Comparison of ENCODE assay signal across 18 cellular contexts in the genomic region with DNA sequence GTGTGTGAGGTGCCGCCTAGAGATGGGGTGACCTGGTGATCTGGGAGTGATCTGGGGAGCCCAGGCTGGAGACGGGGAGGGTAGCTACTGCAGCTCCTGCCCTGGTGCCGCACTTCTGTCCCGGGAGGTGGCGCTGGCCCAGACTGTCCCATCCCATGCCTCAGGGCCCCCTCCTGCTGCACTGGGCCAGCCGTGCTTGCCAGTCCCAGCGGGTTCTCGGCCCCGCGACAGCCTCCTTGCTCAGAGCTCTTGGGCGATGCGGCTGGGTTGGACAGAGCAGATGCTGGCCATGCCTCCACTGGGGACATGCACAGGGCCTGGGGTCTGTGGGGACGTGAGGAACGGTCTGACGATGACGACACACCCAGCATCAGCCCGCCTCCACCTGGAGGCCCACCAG. TPM values are rescaled to one million over a fixed set of nuclear protein-coding genes. Genes with fewer than 3 reads are reported as not detected.
A peak's percentile ranks its signal among the peaks of the same experiment; 100 is the strongest.
DNase-seq lines count a peak whose midpoint lies in the region; ATAC-seq and TF ChIP-seq lines count a peak whose summit lies in the region.
"Had no signal": no experiment of that assay in that cellular context is flagged by ENCODE, and none has a peak within 500 bp of the region (broad histone marks: within the 10 kb centered on the region; RNA-seq: fewer than 3 reads in every experiment).

No MANE protein-coding gene starts in this region.

- no peaks in the 10 kb centered on the region for H3K4me1 ChIP-seq in GM23338 (ENCODE audit: insufficient read depth)

- CTCF ChIA-PET in RWPE1 (lab: Yijun Ruan, JAX) = interaction anchor here (0.7 kb wide), 1 partner anchor 788 kb away, joined by 3 read pairs; no protein-coding TSS in a partner anchor
- CTCF ChIA-PET in WTC11 (lab: Charles Lee) = interaction anchor here (0.6 to 2.7 kb wide), 3 partner anchors 16 to 79 kb away, joined by 3 to 9 read pairs (median 3); no protein-coding TSS in a partner anchor

- peaks cover 8% of the 10 kb centered on the region for H3K4me1 Mint-ChIP-seq in GM23338
- H3K4me1 Mint-ChIP-seq in WTC11 = peaks cover 5% of the 10 kb centered on the region

- H3K4me3 ChIP-seq in GM23338 = no peak overlapping the region
- H3K4me3 ChIP-seq: BLaER1 treated with 17β-estradiol and CSF1 and Interleukin-3, amounts not matched to agents 10 nM and 100 nM; GM12878 had no signal

- DNase-seq in GM23338 (ENCODE audit: low spot score) = no peak
- DNase-seq in RWPE1 (ENCODE audit: low spot score) = no peak
- DNase-seq in WTC11 (ENCODE audit: low spot score) = no peak
- peak; percentile 55 for DNase-seq in islet precursor cell
- no peak for DNase-seq in CD1c-positive myeloid dendritic cell (ENCODE audit: extremely low spot score)
- DNase-seq in NCI-H1694 (lab: John Stamatoyannopoulos, UW) = no peak
- DNase-seq in stimulated activated CD4-positive, alpha-beta T cell treated with anti-CD3 and anti-CD28 coated beads, Interleukin-1b, Interleukin-23, amount 100 ng/mL, for 48 hours = no peak
- DNase-seq: ACHN; Calu3; CD4-positive, alpha-beta T cell; DMS 273 treated with DMSO at 0.1 percent for 48 hours had no signal

- H3K27me3 Mint-ChIP-seq in GM23338 (ENCODE audit: insufficient read depth, low read depth, poor library complexity) (peaks cover 6% of the 10 kb centered on the region), WTC11 (ENCODE audit: low read depth) (no peaks in the 10 kb centered on the region)
- H3K27me3 Mint-ChIP-seq: CD4-positive, alpha-beta T cell had no signal

- H3K9me3 Mint-ChIP-seq in GM23338 (no peaks in the 10 kb centered on the region; the same call in 1 of the 3 replicates), WTC11 (no peaks in the 10 kb centered on the region)
- H3K9me3 Mint-ChIP-seq: CD4-positive, alpha-beta T cell had no signal

- H3F3A ChIP-seq in GM23338 (replicated peaks; ENCODE audit: low read depth) = 0 out of 2 replicates have a peak, but pooled peaks cover 4% of the 10 kb centered on the region

- H3K4me2 ChIP-seq in GM23338 = no peak overlapping the region
- H3K4me2 ChIP-seq: BLaER1 treated with 17β-estradiol and CSF1 and Interleukin-3, amounts not matched to agents 10 nM and 100 nM had no signal

- H3K27ac Mint-ChIP-seq in GM23338 = no peak overlapping the region
- H3K27ac Mint-ChIP-seq in WTC11 = no peak overlapping the region
- H3K27ac Mint-ChIP-seq: CD4-positive, alpha-beta T cell had no signal

- H3K79me2 ChIP-seq in GM23338 (replicated peaks; ENCODE audit: insufficient read depth) = no peaks in the 10 kb centered on the region

- H3K9me2 ChIP-seq in GM23338 (ENCODE audit: insufficient read depth) = no peaks in the 10 kb centered on the region

- no peak overlapping the region for H3K4me3 Mint-ChIP-seq in GM23338
- H3K4me3 Mint-ChIP-seq in WTC11 = no peak overlapping the region
- H3K4me3 Mint-ChIP-seq: CD4-positive, alpha-beta T cell had no signal

- H3K27ac ChIP-seq in GM23338 (ENCODE audit: low read depth) = no peak overlapping the region
- 0 out of 2 replicates have a peak overlapping the region, but pooled peaks have one; percentile 9 for H3K27ac ChIP-seq in RWPE1
- H3K27ac ChIP-seq: BLaER1 treated with 17β-estradiol and CSF1 and Interleukin-3, amounts not matched to agents 10 nM and 100 nM had no signal

- no peaks in the 10 kb centered on the region for H3K36me3 ChIP-seq in GM23338 (ENCODE audit: insufficient read depth)

- TF ChIP-seq CTCF in GM23338 (conservative IDR thresholded peaks at IDR 0.05; ENCODE audit: low read depth in 2 of 2) (peak in 1 of 2 experiments; percentile 35; a peak in 1 of 4 replicates), RWPE1 (conservative IDR thresholded peaks at IDR 0.05; ENCODE audit: low read depth) (no peak), WTC11 (IDR thresholded peaks at IDR 0.05) (no peak)

- no peaks in the 10 kb centered on the region for H3K27me3 ChIP-seq in GM23338 (ENCODE audit: insufficient read depth)
- H3K27me3 ChIP-seq: BLaER1 treated with 17β-estradiol and CSF1 and Interleukin-3, amounts not matched to agents 10 nM and 100 nM had no signal

- no peak overlapping the region for H2AFZ ChIP-seq in GM23338

- POLR2A ChIA-PET in RWPE1 (lab: Yijun Ruan, JAX; ENCODE audit: low non-redundant PET) = no interaction called here
- POLR2A ChIA-PET in WTC11 (lab: Charles Lee) = no interaction called here

- H3K36me3 Mint-ChIP-seq in GM23338 (ENCODE audit: low read depth) (peaks cover 9% of the 10 kb centered on the region), WTC11 (peaks cover 5% of the 10 kb centered on the region)

- no peaks in the 10 kb centered on the region; the same call in 1 of the 2 replicates for H4K20me1 ChIP-seq in GM23338 (replicated peaks; ENCODE audit: insufficient read depth)

- ATAC-seq in GM23338 (peak; percentile 17), WTC11 (peak; percentile 23; the same call in 1 of the 2 replicates), GM18867 (IDR thresholded peaks at IDR 0.05; ENCODE audit: unreplicated experiment) (no peak)
- ATAC-seq: GM12878 had no signal

TF ChIP-seq in GM23338, 12 proteins besides CTCF, POLR2A, EP300 and RAD21 (continues in another document):
- TF ChIP-seq STAT1 (IDR thresholded peaks at IDR 0.05; ENCODE audit: unreplicated experiment) (no peak), ZNF114 (CRISPR knock-in tag; IDR thresholded peaks at IDR 0.05) (no peak), NANOG (IDR thresholded peaks at IDR 0.05; ENCODE audit: borderline replicate concordance) (no peak), EZH2 (IDR thresholded peaks at IDR 0.05; ENCODE audit: low read depth, unreplicated experiment) (no peak), POLR2AphosphoS5 (IDR thresholded peaks at IDR 0.05; ENCODE audit: low read depth) (no peak)
- TF ChIP-seq, protein P1, sequence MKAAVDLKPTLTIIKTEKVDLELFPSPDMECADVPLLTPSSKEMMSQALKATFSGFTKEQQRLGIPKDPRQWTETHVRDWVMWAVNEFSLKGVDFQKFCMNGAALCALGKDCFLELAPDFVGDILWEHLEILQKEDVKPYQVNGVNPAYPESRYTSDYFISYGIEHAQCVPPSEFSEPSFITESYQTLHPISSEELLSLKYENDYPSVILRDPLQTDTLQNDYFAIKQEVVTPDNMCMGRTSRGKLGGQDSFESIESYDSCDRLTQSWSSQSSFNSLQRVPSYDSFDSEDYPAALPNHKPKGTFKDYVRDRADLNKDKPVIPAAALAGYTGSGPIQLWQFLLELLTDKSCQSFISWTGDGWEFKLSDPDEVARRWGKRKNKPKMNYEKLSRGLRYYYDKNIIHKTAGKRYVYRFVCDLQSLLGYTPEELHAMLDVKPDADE (IDR thresholded peaks at IDR 0.05) = no peak

TF ChIP-seq in WTC11, 78 proteins besides CTCF, POLR2A, EP300 and RAD21 (continues in another document):
- TF ChIP-seq, protein P2, sequence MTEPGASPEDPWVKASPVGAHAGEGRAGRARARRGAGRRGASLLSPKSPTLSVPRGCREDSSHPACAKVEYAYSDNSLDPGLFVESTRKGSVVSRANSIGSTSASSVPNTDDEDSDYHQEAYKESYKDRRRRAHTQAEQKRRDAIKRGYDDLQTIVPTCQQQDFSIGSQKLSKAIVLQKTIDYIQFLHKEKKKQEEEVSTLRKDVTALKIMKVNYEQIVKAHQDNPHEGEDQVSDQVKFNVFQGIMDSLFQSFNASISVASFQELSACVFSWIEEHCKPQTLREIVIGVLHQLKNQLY (CRISPR knock-in tag; IDR thresholded peaks at IDR 0.05) = no peak
- TF ChIP-seq, protein P3, sequence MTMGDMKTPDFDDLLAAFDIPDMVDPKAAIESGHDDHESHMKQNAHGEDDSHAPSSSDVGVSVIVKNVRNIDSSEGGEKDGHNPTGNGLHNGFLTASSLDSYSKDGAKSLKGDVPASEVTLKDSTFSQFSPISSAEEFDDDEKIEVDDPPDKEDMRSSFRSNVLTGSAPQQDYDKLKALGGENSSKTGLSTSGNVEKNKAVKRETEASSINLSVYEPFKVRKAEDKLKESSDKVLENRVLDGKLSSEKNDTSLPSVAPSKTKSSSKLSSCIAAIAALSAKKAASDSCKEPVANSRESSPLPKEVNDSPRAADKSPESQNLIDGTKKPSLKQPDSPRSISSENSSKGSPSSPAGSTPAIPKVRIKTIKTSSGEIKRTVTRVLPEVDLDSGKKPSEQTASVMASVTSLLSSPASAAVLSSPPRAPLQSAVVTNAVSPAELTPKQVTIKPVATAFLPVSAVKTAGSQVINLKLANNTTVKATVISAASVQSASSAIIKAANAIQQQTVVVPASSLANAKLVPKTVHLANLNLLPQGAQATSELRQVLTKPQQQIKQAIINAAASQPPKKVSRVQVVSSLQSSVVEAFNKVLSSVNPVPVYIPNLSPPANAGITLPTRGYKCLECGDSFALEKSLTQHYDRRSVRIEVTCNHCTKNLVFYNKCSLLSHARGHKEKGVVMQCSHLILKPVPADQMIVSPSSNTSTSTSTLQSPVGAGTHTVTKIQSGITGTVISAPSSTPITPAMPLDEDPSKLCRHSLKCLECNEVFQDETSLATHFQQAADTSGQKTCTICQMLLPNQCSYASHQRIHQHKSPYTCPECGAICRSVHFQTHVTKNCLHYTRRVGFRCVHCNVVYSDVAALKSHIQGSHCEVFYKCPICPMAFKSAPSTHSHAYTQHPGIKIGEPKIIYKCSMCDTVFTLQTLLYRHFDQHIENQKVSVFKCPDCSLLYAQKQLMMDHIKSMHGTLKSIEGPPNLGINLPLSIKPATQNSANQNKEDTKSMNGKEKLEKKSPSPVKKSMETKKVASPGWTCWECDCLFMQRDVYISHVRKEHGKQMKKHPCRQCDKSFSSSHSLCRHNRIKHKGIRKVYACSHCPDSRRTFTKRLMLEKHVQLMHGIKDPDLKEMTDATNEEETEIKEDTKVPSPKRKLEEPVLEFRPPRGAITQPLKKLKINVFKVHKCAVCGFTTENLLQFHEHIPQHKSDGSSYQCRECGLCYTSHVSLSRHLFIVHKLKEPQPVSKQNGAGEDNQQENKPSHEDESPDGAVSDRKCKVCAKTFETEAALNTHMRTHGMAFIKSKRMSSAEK (CRISPR knock-in tag; IDR thresholded peaks at IDR 0.05; ENCODE audit: borderline replicate concordance) = no peak
- no peak for TF ChIP-seq ZBTB21 (CRISPR knock-in tag; IDR thresholded peaks at IDR 0.05; ENCODE audit: borderline replicate concordance)

RNA-seq across cellular contexts. Expression of a gene that starts 2.5 kb away (rescaled TPM):
- total RNA-seq in GM23338 (2014; rRNA removed; shearing (Covaris generic)) = not detected in 2 replicates
- 0.13 TPM in 1 of 2 replicates, not detected in the other for polyA plus RNA-seq in GM23338 (2016; fragmentation: Nextera tagmentation; extraction: Ambion mirVana)
- total RNA-seq in WTC11 (2021) = 0.09 TPM in 1 of 3 replicates, not detected in the others
- total RNA-seq: A172; Calu3; CD4-positive, alpha-beta T cell; Daoy; G401; GM12878; HT1080 had no signal
- polyA plus RNA-seq: GM12878 had no signal

RNA-seq across cellular contexts. Expression of a gene that starts 7.0 kb away (rescaled TPM):
- 29.7 and 47.3 TPM in 2 replicates for total RNA-seq in GM23338 (2014; rRNA removed; shearing (Covaris generic))
- 89.9 and 93.1 TPM in 2 replicates for polyA plus RNA-seq in GM23338 (2016; fragmentation: Nextera tagmentation; extraction: Ambion mirVana)
- total RNA-seq in WTC11 (2021) = 60.9 to 65.3 TPM (median 62.3 TPM) in 3 replicates

RNA-seq across cellular contexts. Expression of a gene that starts 8.0 kb away (rescaled TPM):
- 31.8 and 56.1 TPM in 2 replicates for total RNA-seq in GM23338 (2014; rRNA removed; shearing (Covaris generic))
- 16.6 and 17.2 TPM in 2 replicates for polyA plus RNA-seq in GM23338 (2016; fragmentation: Nextera tagmentation; extraction: Ambion mirVana)
- total RNA-seq in WTC11 (2021) = 27.5 to 29.6 TPM (median 28.1 TPM) in 3 replicates

RNA-seq across cellular contexts. Expression of a gene that starts 16.7 kb away (rescaled TPM):
- 21.4 and 30.3 TPM in 2 replicates for total RNA-seq in GM23338 (2014; rRNA removed; shearing (Covaris generic))
- polyA plus RNA-seq in GM23338 (2016; fragmentation: Nextera tagmentation; extraction: Ambion mirVana) = 13.4 and 14.1 TPM in 2 replicates
- total RNA-seq in WTC11 (2021) = 26.1 to 29.0 TPM (median 28.3 TPM) in 3 replicates
- total RNA-seq: Calu3, HT1080 had no signal
